Comparison of ENCODE assay signal across 7 cellular contexts in the genomic region with DNA sequence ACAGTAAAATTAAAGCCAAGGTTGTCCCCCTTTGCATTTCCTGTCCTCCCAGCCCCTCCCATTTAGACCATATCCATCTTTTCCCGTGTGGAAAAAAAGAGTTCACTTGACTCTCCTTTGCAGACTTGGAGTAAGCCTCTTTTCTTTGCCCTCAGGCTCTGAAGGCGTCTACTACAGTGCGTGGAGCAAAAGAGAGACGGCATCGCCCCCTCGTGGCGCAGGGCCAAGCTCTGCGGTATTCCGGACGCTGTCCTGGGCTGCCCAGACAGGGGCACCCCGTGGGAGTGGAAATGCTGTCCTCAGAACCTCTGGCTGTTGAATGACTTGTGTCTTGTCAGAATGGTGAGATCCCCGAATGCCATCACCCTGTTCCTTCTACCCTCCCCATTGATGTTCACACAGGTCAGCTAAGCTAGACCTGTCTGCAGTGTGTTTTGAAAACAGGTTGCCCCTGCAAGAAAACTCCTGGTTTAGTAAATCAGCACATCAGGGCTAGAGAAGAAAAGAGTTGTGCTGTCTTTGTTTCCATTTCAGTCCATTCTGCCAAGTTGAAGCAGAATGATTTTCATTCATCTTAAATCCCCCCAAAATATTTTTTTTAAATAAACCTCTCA. TPM values are rescaled to one million over a fixed set of nuclear protein-coding genes. Genes with fewer than 3 reads are reported as not detected.
DNase-seq lines count a peak whose midpoint lies in the region; ATAC-seq and TF ChIP-seq lines count a peak whose summit lies in the region.

No MANE protein-coding gene starts in this region.

- H3K4me3 ChIP-seq in Panc1 (ENCODE audit: low read depth in 2 of 2, low read length in 2 of 2) (no peak overlapping the region), trophoblast cell (ENCODE audit: low read depth, low read length) (no peak overlapping the region), aorta (ENCODE audit: low read length in 2 of 2) (no peak overlapping the region)

- no peak overlapping the region for H3K14ac ChIP-seq in trophoblast cell (ENCODE audit: low read length)

- no peak overlapping the region for H2BK120ac ChIP-seq in trophoblast cell (ENCODE audit: insufficient read depth, low read length, poor library complexity)

- no peak overlapping the region for H3K4me2 ChIP-seq in trophoblast cell (ENCODE audit: low read length)

- TF ChIP-seq CTCF in GM12873 (IDR thresholded peaks at IDR 0.05; ENCODE audit: insufficient read depth, low read depth, low read length, missing control alignments) (peak; percentile 89), Panc1 (IDR thresholded peaks at IDR 0.05) (peak; percentile 82)

- POLR2A ChIA-PET in Panc1 (lab: Charles Lee) = no interaction called here

- no peak overlapping the region for H3K9ac ChIP-seq in trophoblast cell (ENCODE audit: low read length)

- no peak overlapping the region for H3K4me3 Mint-ChIP-seq in activated T-cell treated with anti-CD3 and anti-CD28 coated beads, Interleukin-2, amount 50 U/mL, for 72 hours

- no peak overlapping the region for H3K4ac ChIP-seq in trophoblast cell (ENCODE audit: low read depth, low read length)

- CTCF ChIA-PET in Panc1 (lab: Charles Lee) = no interaction called here

- H3K9me3 ChIP-seq in Panc1 (ENCODE audit: control insufficient read depth, insufficient read depth, low read depth, low read length) (no peaks in the 10 kb centered on the region), trophoblast cell (ENCODE audit: insufficient read depth, low read depth, low read length) (no peaks in the 10 kb centered on the region), aorta (ENCODE audit: control insufficient read depth, low read length) (no peaks in the 10 kb centered on the region)

- DNase-seq in Panc1 (ENCODE audit: low read depth, low spot score) (no peak), foreskin melanocyte (peak; percentile 71), trophoblast cell (peak; percentile 78 to 96), aorta (peak; percentile 81 to 92)
- DNase-seq in activated T-cell treated with anti-CD3 and anti-CD28 coated beads, Interleukin-2, amount 50 U/mL, for 72 hours = peak; percentile 72 to 81

- no peak overlapping the region for H3K18ac ChIP-seq in trophoblast cell (ENCODE audit: low read length)

- H4K8ac ChIP-seq in trophoblast cell (ENCODE audit: low read depth, low read length) = no peak overlapping the region

- H3K79me2 ChIP-seq in trophoblast cell (ENCODE audit: control insufficient read depth, insufficient read depth, low read length, poor library complexity) = no peaks in the 10 kb centered on the region

- no peak overlapping the region for H2AK5ac ChIP-seq in trophoblast cell (ENCODE audit: low read length)

- ATAC-seq in HG03442 (IDR thresholded peaks at IDR 0.05; ENCODE audit: unreplicated experiment) = peak; percentile 63
- peak; percentile 95 for ATAC-seq in Panc1
- peak; percentile 87 to 90 for ATAC-seq in activated T-cell treated with anti-CD3 and anti-CD28 coated beads, Interleukin-2, amount 50 U/mL, for 72 hours (replicated peaks in 1 of 2)
- peak; percentile 84 for ATAC-seq in aorta (ENCODE audit: low FRiP score)

- BruUV-seq in Panc1 (replicated peaks; lab: Mats Ljungman, UMichigan) = no TSS peak

- intact Hi-C loops in Panc1 (cut with micrococcal nuclease; ENCODE audit: unreplicated experiment) = loop anchor here (5.0 kb wide), 2 partner anchors 168 to 248 kb away; no protein-coding TSS in a partner anchor
- intact Hi-C loops in aorta (cut with DNase I) = loop anchor here in 1 of 2 donors (10.0 kb wide), 1 partner anchor 395 kb away; no protein-coding TSS in a partner anchor

- in situ Hi-C loops in Panc1 (cut with HindIII; ENCODE audit: low pct_unique_long_range_greater_than_20kb, low sequenced_read_pairs) = no loop called here

- H4K91ac ChIP-seq in trophoblast cell (ENCODE audit: low read depth, low read length) = no peak overlapping the region

- H3K4me1 Mint-ChIP-seq in activated T-cell treated with anti-CD3 and anti-CD28 coated beads, Interleukin-2, amount 50 U/mL, for 72 hours (ENCODE audit: low read depth) = peaks cover 5% of the 10 kb centered on the region

- WGBS in trophoblast cell (ENCODE audit: extremely low coverage, insufficient coverage, insufficient read length) = no CpG with 5 or more reads among the region's 12 CpGs
- WGBS in aorta, 2 donors = 8% methylated on average over 12 of the region's 12 CpGs

- H3K27me3 ChIP-seq in Panc1 (ENCODE audit: control insufficient read depth, insufficient read depth, low read length) (no peaks in the 10 kb centered on the region), trophoblast cell (ENCODE audit: insufficient read depth, low read length) (no peaks in the 10 kb centered on the region), aorta (ENCODE audit: control insufficient read depth in 1 of 2, insufficient read depth in 2 of 2, low read length in 1 of 2) (no peaks in the 10 kb centered on the region)

- no peak overlapping the region for H2BK5ac ChIP-seq in trophoblast cell (ENCODE audit: low read depth, low read length, poor library complexity)

- H3K4me1 ChIP-seq in Panc1 (ENCODE audit: control insufficient read depth, insufficient read depth, low read length) (no peaks in the 10 kb centered on the region), trophoblast cell (ENCODE audit: control insufficient read depth in 1 of 2, insufficient read depth in 2 of 2, low read length in 2 of 2) (no peaks in the 10 kb centered on the region), aorta (ENCODE audit: control insufficient read depth in 1 of 2, insufficient read depth in 2 of 2, low read length in 2 of 2) (no peaks in the 10 kb centered on the region)

- H3K27ac ChIP-seq in Panc1 (ENCODE audit: low read length) = no peak overlapping the region
- no peak overlapping the region for H3K27ac ChIP-seq in trophoblast cell (ENCODE audit: low read depth, low read length)
- H3K27ac ChIP-seq in aorta (ENCODE audit: low read depth in 1 of 2, low read length in 2 of 2) = no peak overlapping the region

- no peak overlapping the region for H2AFZ ChIP-seq in trophoblast cell (ENCODE audit: insufficient read depth, low read length, poor library complexity)

- H3K27ac Mint-ChIP-seq in activated T-cell treated with anti-CD3 and anti-CD28 coated beads, Interleukin-2, amount 50 U/mL, for 72 hours = no peak overlapping the region

- no peak overlapping the region for H2BK12ac ChIP-seq in trophoblast cell (ENCODE audit: low read length)

- no peaks in the 10 kb centered on the region for H3K9me3 Mint-ChIP-seq in activated T-cell treated with anti-CD3 and anti-CD28 coated beads, Interleukin-2, amount 50 U/mL, for 72 hours

- no peak overlapping the region for H4K12ac ChIP-seq in trophoblast cell (ENCODE audit: low read depth, low read length)

- H3K36me3 ChIP-seq in Panc1 (ENCODE audit: control insufficient read depth, insufficient read depth, low read length) (no peaks in the 10 kb centered on the region), trophoblast cell (ENCODE audit: control insufficient read depth in 1 of 2, insufficient read depth in 2 of 2, low read length in 2 of 2) (no peaks in the 10 kb centered on the region), aorta (ENCODE audit: control insufficient read depth in 1 of 2, insufficient read depth in 2 of 2, low read length in 1 of 2) (no peaks in the 10 kb centered on the region)

- H3K79me1 ChIP-seq in trophoblast cell (ENCODE audit: low read length) = no peaks in the 10 kb centered on the region

- peaks cover 7% of the 10 kb centered on the region for H3K27me3 Mint-ChIP-seq in activated T-cell treated with anti-CD3 and anti-CD28 coated beads, Interleukin-2, amount 50 U/mL, for 72 hours (ENCODE audit: low read depth)

- H3K36me3 Mint-ChIP-seq in activated T-cell treated with anti-CD3 and anti-CD28 coated beads, Interleukin-2, amount 50 U/mL, for 72 hours (ENCODE audit: insufficient read depth in 2 of 2) = no peaks in the 10 kb centered on the region

- no peak overlapping the region for H3K23ac ChIP-seq in trophoblast cell (ENCODE audit: low read length)

RNA-seq across cellular contexts. Expression of a gene that starts 12.3 kb away (rescaled TPM):
- not detected for total RNA-seq in Panc1 (2021; ENCODE audit: unreplicated experiment)
- polyA plus RNA-seq in Panc1 (2012; ENCODE audit: insufficient read length) = not detected
- not detected for total RNA-seq in activated T-cell treated with anti-CD3 and anti-CD28 coated beads, Interleukin-2, amount 50 U/mL, for 72 hours
- polyA plus RNA-seq in trophoblast cell (2013) = not detected in 2 replicates
- total RNA-seq in aorta = not detected
- polyA plus RNA-seq in aorta = not detected

RNA-seq across cellular contexts. Expression of a gene that starts 37.9 kb away (rescaled TPM):
- 12.0 TPM for total RNA-seq in Panc1 (2021; ENCODE audit: unreplicated experiment)
- 5.2 TPM for polyA plus RNA-seq in Panc1 (2012; ENCODE audit: insufficient read length)
- total RNA-seq in activated T-cell treated with anti-CD3 and anti-CD28 coated beads, Interleukin-2, amount 50 U/mL, for 72 hours = 10 to 100 TPM; 15.1 to 18.3 TPM
- 15.3 and 19.3 TPM in 2 replicates for polyA plus RNA-seq in trophoblast cell (2013)
- 10 to 100 TPM; 13.3 to 15.2 TPM for total RNA-seq in aorta
- polyA plus RNA-seq in aorta = 10 to 100 TPM in 1 of 2 donors, 1 to 10 TPM in 1; 2.6 to 15.3 TPM
